Comparison of ENCODE assay signal across 2 cellular contexts in the genomic region with DNA sequence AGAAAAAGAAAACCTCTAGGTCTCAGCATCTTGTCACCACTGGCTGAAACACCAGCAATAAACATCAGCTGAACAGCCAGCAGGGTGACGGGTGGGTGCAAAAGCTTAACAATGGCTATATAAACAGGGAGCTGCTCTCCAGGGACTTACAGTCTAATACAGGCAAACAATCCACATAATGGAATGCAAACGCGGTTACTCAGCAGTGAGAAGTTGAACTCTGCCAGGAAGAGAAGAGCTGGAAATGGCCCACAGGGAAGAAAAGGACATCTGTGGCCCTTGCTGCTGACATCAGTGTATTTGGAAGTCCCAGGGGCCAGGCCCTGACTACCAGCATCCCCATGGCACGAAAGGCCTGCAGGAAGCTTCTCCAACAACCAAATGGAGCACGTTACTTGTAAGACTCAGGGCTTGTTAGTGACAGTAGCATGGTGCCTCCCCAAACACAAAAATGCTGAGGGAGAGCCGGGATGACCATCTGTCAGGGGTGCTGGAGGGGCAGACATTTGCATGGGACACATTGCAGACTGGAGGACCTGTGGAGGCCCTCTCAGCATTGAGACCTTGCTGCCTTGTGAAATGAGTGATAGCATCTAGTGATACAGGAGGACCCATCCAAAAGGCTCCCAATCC.
A peak's percentile ranks its signal among the peaks of the same experiment; 100 is the strongest.
TF ChIP-seq lines count a peak whose summit lies in the region.

No MANE protein-coding gene starts in this region.

TF ChIP-seq in HepG2, 621 proteins besides CTCF, POLR2A, EP300 and RAD21 (continued from another document and continues in another):
- TF ChIP-seq, protein P1, sequence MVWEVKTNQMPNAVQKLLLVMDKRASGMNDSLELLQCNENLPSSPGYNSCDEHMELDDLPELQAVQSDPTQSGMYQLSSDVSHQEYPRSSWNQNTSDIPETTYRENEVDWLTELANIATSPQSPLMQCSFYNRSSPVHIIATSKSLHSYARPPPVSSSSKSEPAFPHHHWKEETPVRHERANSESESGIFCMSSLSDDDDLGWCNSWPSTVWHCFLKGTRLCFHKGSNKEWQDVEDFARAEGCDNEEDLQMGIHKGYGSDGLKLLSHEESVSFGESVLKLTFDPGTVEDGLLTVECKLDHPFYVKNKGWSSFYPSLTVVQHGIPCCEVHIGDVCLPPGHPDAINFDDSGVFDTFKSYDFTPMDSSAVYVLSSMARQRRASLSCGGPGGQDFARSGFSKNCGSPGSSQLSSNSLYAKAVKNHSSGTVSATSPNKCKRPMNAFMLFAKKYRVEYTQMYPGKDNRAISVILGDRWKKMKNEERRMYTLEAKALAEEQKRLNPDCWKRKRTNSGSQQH (CRISPR knock-in tag; IDR thresholded peaks at IDR 0.05; ENCODE audit: low read depth): no peak
- TF ChIP-seq SOX13 (IDR thresholded peaks at IDR 0.05): no peak
- TF ChIP-seq SOX13 (CRISPR knock-in tag; conservative IDR thresholded peaks at IDR 0.05 in 1 of 2, IDR thresholded peaks at IDR 0.05 in 1 of 2): peak in 1 of 2 experiments; percentile 76; a peak in 2 of 4 replicates
- no peak for TF ChIP-seq ZNF891 (CRISPR knock-in tag; IDR thresholded peaks at IDR 0.05)
- TF ChIP-seq SRSF1 (optimal IDR thresholded peaks at IDR 0.05; ENCODE audit: low read depth, low read length): no peak
- TF ChIP-seq, protein P2, sequence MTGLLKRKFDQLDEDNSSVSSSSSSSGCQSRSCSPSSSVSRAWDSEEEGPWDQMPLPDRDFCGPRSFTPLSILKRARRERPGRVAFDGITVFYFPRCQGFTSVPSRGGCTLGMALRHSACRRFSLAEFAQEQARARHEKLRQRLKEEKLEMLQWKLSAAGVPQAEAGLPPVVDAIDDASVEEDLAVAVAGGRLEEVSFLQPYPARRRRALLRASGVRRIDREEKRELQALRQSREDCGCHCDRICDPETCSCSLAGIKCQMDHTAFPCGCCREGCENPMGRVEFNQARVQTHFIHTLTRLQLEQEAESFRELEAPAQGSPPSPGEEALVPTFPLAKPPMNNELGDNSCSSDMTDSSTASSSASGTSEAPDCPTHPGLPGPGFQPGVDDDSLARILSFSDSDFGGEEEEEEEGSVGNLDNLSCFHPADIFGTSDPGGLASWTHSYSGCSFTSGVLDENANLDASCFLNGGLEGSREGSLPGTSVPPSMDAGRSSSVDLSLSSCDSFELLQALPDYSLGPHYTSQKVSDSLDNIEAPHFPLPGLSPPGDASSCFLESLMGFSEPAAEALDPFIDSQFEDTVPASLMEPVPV (CRISPR knock-in tag; IDR thresholded peaks at IDR 0.05): no peak
- TF ChIP-seq KLF15 (CRISPR knock-in tag; IDR thresholded peaks at IDR 0.05; ENCODE audit: borderline replicate concordance): no peak
- TF ChIP-seq ZNF143 (CRISPR knock-in tag; IDR thresholded peaks at IDR 0.05): no peak
- TF ChIP-seq KLF16 (CRISPR knock-in tag; IDR thresholded peaks at IDR 0.05): no peak
- TF ChIP-seq EED (CRISPR knock-in tag; IDR thresholded peaks at IDR 0.05): no peak
- TF ChIP-seq, protein P3, sequence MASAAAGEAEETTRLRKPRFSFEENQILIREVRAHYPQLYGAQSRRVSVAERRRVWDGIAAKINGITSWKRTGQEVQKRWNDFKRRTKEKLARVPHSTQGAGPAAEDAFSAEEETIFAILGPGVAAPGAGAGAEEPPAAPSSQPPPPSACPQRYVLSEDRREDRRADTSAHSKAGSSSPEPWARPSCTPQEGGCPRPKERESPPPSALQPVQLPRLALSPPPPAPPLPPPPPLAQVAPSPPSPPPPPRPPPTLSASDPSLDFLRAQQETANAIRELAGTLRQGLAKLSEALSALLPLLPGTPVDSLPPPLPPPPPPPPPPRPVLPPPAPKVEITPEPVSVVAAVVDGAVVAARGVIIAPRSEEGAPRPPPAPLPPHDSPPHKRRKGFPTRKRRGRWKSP (CRISPR knock-in tag; IDR thresholded peaks at IDR 0.05): no peak
- TF ChIP-seq FOXA1 (IDR thresholded peaks at IDR 0.05): no peak
- peak; percentile 32; the same call in 1 of the 2 replicates for TF ChIP-seq FOXA1 (CRISPR knock-in tag; IDR thresholded peaks at IDR 0.05)
- no peak for TF ChIP-seq ZNF33B (CRISPR knock-in tag; IDR thresholded peaks at IDR 0.05)
- TF ChIP-seq, protein P4, sequence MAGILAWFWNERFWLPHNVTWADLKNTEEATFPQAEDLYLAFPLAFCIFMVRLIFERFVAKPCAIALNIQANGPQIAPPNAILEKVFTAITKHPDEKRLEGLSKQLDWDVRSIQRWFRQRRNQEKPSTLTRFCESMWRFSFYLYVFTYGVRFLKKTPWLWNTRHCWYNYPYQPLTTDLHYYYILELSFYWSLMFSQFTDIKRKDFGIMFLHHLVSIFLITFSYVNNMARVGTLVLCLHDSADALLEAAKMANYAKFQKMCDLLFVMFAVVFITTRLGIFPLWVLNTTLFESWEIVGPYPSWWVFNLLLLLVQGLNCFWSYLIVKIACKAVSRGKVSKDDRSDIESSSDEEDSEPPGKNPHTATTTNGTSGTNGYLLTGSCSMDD (CRISPR knock-in tag; IDR thresholded peaks at IDR 0.05): no peak
- TF ChIP-seq ZNF737 (CRISPR knock-in tag; IDR thresholded peaks at IDR 0.05; ENCODE audit: borderline replicate concordance): no peak
- TF ChIP-seq ZNF207 (IDR thresholded peaks at IDR 0.05; ENCODE audit: borderline replicate concordance): no peak
- no peak for TF ChIP-seq MYC (CRISPR knock-in tag; IDR thresholded peaks at IDR 0.05; ENCODE audit: borderline replicate concordance)
- TF ChIP-seq TBX2 (CRISPR knock-in tag; IDR thresholded peaks at IDR 0.05; ENCODE audit: borderline replicate concordance): peak; percentile 39; the same call in 1 of the 2 replicates
- no peak for TF ChIP-seq SIX4 (CRISPR knock-in tag; IDR thresholded peaks at IDR 0.05)
- no peak for TF ChIP-seq SNAI1 (CRISPR knock-in tag; IDR thresholded peaks at IDR 0.05; ENCODE audit: borderline replicate concordance)
- TF ChIP-seq, protein P5, sequence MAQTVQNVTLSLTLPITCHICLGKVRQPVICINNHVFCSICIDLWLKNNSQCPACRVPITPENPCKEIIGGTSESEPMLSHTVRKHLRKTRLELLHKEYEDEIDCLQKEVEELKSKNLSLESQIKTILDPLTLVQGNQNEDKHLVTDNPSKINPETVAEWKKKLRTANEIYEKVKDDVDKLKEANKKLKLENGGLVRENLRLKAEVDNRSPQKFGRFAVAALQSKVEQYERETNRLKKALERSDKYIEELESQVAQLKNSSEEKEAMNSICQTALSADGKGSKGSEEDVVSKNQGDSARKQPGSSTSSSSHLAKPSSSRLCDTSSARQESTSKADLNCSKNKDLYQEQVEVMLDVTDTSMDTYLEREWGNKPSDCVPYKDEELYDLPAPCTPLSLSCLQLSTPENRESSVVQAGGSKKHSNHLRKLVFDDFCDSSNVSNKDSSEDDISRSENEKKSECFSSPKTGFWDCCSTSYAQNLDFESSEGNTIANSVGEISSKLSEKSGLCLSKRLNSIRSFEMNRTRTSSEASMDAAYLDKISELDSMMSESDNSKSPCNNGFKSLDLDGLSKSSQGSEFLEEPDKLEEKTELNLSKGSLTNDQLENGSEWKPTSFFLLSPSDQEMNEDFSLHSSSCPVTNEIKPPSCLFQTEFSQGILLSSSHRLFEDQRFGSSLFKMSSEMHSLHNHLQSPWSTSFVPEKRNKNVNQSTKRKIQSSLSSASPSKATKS (CRISPR knock-in tag; IDR thresholded peaks at IDR 0.05): no peak
- peak; percentile 44 for TF ChIP-seq TEAD3 (CRISPR knock-in tag; optimal IDR thresholded peaks at IDR 0.05; ENCODE audit: borderline replicate concordance)

TF ChIP-seq in WTC11, 78 proteins besides CTCF, POLR2A, EP300 and RAD21 (continued from another document):
- TF ChIP-seq, protein P6, sequence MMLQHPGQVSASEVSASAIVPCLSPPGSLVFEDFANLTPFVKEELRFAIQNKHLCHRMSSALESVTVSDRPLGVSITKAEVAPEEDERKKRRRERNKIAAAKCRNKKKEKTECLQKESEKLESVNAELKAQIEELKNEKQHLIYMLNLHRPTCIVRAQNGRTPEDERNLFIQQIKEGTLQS (CRISPR knock-in tag; conservative IDR thresholded peaks at IDR 0.05): no peak
- TF ChIP-seq, protein P7, sequence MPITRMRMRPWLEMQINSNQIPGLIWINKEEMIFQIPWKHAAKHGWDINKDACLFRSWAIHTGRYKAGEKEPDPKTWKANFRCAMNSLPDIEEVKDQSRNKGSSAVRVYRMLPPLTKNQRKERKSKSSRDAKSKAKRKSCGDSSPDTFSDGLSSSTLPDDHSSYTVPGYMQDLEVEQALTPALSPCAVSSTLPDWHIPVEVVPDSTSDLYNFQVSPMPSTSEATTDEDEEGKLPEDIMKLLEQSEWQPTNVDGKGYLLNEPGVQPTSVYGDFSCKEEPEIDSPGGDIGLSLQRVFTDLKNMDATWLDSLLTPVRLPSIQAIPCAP (CRISPR knock-in tag; IDR thresholded peaks at IDR 0.05): no peak
- TF ChIP-seq, protein P8, sequence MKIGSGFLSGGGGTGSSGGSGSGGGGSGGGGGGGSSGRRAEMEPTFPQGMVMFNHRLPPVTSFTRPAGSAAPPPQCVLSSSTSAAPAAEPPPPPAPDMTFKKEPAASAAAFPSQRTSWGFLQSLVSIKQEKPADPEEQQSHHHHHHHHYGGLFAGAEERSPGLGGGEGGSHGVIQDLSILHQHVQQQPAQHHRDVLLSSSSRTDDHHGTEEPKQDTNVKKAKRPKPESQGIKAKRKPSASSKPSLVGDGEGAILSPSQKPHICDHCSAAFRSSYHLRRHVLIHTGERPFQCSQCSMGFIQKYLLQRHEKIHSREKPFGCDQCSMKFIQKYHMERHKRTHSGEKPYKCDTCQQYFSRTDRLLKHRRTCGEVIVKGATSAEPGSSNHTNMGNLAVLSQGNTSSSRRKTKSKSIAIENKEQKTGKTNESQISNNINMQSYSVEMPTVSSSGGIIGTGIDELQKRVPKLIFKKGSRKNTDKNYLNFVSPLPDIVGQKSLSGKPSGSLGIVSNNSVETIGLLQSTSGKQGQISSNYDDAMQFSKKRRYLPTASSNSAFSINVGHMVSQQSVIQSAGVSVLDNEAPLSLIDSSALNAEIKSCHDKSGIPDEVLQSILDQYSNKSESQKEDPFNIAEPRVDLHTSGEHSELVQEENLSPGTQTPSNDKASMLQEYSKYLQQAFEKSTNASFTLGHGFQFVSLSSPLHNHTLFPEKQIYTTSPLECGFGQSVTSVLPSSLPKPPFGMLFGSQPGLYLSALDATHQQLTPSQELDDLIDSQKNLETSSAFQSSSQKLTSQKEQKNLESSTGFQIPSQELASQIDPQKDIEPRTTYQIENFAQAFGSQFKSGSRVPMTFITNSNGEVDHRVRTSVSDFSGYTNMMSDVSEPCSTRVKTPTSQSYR (CRISPR knock-in tag; IDR thresholded peaks at IDR 0.05): no peak
- TF ChIP-seq ZNF416 (CRISPR knock-in tag; IDR thresholded peaks at IDR 0.05): no peak
- no peak for TF ChIP-seq ZNF317 (CRISPR knock-in tag; IDR thresholded peaks at IDR 0.05; ENCODE audit: borderline replicate concordance, low read depth)
- TF ChIP-seq OVOL2 (CRISPR knock-in tag; IDR thresholded peaks at IDR 0.05; ENCODE audit: borderline replicate concordance): no peak
- TF ChIP-seq, protein P9, sequence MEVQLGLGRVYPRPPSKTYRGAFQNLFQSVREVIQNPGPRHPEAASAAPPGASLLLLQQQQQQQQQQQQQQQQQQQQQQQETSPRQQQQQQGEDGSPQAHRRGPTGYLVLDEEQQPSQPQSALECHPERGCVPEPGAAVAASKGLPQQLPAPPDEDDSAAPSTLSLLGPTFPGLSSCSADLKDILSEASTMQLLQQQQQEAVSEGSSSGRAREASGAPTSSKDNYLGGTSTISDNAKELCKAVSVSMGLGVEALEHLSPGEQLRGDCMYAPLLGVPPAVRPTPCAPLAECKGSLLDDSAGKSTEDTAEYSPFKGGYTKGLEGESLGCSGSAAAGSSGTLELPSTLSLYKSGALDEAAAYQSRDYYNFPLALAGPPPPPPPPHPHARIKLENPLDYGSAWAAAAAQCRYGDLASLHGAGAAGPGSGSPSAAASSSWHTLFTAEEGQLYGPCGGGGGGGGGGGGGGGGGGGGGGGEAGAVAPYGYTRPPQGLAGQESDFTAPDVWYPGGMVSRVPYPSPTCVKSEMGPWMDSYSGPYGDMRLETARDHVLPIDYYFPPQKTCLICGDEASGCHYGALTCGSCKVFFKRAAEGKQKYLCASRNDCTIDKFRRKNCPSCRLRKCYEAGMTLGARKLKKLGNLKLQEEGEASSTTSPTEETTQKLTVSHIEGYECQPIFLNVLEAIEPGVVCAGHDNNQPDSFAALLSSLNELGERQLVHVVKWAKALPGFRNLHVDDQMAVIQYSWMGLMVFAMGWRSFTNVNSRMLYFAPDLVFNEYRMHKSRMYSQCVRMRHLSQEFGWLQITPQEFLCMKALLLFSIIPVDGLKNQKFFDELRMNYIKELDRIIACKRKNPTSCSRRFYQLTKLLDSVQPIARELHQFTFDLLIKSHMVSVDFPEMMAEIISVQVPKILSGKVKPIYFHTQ (CRISPR knock-in tag; IDR thresholded peaks at IDR 0.05): no peak
- TF ChIP-seq ZNF138 (CRISPR knock-in tag; conservative IDR thresholded peaks at IDR 0.05): no peak
- TF ChIP-seq, protein P10, sequence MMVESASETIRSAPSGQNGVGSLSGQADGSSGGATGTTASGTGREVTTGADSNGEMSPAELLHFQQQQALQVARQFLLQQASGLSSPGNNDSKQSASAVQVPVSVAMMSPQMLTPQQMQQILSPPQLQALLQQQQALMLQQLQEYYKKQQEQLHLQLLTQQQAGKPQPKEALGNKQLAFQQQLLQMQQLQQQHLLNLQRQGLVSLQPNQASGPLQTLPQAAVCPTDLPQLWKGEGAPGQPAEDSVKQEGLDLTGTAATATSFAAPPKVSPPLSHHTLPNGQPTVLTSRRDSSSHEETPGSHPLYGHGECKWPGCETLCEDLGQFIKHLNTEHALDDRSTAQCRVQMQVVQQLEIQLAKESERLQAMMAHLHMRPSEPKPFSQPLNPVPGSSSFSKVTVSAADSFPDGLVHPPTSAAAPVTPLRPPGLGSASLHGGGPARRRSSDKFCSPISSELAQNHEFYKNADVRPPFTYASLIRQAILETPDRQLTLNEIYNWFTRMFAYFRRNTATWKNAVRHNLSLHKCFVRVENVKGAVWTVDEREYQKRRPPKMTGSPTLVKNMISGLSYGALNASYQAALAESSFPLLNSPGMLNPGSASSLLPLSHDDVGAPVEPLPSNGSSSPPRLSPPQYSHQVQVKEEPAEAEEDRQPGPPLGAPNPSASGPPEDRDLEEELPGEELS (CRISPR knock-in tag; IDR thresholded peaks at IDR 0.05): no peak
